1 cellular context compared by ENCODE assay signal in the genomic region with DNA sequence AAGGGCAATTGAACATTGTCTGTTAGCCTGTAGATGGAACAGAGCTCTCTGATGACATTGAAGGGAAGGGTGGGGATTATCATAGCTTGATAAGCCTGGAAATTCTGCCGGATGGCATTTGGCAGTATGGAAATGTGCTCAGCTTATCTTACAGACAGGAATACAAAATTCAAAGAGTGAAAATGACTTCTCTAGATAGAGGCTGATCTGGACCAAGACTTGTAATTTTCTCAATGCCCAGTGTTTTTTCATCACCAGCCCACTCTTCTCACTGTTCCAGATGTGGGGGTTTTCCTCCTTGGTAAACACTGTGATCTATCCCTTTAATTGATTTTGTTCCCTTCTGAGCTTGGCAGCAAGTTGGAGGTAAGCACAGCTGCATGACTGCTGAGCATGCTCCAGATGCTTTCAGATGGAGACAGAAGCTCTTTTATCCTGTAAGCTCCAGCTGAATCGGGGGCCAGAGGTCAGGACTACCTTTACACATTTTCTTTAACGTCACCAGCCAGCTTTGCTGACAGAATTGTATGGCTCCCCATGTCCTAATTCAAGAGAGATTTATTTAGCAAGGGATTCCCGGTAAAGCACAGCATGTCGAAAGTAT.
TF ChIP-seq lines count a peak whose summit lies in the region.

No MANE protein-coding gene starts in this region.

TF ChIP-seq in IMR-90, 13 proteins besides CTCF, POLR2A, EP300 and RAD21 (continued from another document):
- TF ChIP-seq CHD1 (IDR thresholded peaks at IDR 0.05; ENCODE audit: low read depth, low read length) (no peak), RFX5 (IDR thresholded peaks at IDR 0.05; ENCODE audit: low read depth, low read length) (no peak), NFE2L2 (IDR thresholded peaks at IDR 0.05; ENCODE audit: low read depth, low read length) (no peak), CEBPB (IDR thresholded peaks at IDR 0.05; ENCODE audit: low read depth, low read length) (no peak), BHLHE40 (IDR thresholded peaks at IDR 0.05; ENCODE audit: low read depth, low read length) (no peak), RCOR1 (IDR thresholded peaks at IDR 0.05; ENCODE audit: insufficient replicate concordance, low read length) (no peak), MXI1 (IDR thresholded peaks at IDR 0.05; ENCODE audit: borderline replicate concordance, low read depth, low read length) (no peak)
- TF ChIP-seq, protein P1, sequence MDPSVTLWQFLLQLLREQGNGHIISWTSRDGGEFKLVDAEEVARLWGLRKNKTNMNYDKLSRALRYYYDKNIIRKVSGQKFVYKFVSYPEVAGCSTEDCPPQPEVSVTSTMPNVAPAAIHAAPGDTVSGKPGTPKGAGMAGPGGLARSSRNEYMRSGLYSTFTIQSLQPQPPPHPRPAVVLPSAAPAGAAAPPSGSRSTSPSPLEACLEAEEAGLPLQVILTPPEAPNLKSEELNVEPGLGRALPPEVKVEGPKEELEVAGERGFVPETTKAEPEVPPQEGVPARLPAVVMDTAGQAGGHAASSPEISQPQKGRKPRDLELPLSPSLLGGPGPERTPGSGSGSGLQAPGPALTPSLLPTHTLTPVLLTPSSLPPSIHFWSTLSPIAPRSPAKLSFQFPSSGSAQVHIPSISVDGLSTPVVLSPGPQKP (IDR thresholded peaks at IDR 0.05; ENCODE audit: borderline replicate concordance, low read depth, low read length), result no peak
- TF ChIP-seq, protein P2, sequence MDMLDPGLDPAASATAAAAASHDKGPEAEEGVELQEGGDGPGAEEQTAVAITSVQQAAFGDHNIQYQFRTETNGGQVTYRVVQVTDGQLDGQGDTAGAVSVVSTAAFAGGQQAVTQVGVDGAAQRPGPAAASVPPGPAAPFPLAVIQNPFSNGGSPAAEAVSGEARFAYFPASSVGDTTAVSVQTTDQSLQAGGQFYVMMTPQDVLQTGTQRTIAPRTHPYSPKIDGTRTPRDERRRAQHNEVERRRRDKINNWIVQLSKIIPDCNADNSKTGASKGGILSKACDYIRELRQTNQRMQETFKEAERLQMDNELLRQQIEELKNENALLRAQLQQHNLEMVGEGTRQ (IDR thresholded peaks at IDR 0.05; ENCODE audit: low read depth, low read length), result no peak
